1 cellular context compared by ENCODE assay signal in the genomic region with DNA sequence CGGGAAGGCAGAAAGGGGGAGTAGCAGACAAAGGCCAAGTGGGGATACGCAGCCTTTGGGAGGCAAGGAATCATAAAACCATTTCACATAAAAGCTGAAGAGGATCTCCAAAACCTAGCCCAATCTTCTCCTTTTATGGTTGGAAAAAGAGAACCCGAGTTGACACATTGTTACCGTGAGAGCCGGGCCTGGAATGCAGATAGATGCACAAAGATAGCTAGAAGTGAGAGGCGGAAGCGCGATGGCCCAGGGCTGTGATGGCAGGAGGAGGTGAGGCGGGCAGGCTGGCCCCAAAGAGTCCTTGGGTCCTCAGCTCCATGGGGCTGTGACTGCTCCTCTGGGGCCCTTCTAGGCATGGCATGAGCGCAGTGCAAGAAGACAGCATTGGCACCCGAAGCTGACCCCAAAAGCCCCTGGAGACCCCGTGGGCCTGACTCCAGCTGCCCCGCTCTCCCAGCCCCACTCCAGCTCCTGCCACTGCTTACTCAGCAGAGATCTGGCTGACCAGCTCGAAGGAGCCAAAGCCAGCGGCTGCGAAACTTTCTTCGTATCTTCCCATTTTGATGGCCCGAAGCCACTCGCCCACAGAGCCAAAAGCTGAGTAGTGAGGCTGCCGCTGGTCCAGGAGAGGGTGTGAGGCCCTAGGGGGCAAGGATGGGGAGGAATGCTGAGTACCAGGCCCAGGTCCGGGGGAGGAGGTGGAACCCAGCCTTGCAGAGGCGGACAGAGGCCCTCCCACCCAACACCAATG.
TF ChIP-seq lines count a peak whose summit lies in the region.

No MANE protein-coding gene starts in this region.

TF ChIP-seq in HepG2, 621 proteins besides CTCF, POLR2A, EP300 and RAD21:
- TF ChIP-seq ZNF788 (CRISPR knock-in tag; IDR thresholded peaks at IDR 0.05; ENCODE audit: borderline replicate concordance), result no peak
- TF ChIP-seq AGO2 (optimal IDR thresholded peaks at IDR 0.05; ENCODE audit: low read depth, low read length), result peak; percentile 60
- TF ChIP-seq, protein P1, sequence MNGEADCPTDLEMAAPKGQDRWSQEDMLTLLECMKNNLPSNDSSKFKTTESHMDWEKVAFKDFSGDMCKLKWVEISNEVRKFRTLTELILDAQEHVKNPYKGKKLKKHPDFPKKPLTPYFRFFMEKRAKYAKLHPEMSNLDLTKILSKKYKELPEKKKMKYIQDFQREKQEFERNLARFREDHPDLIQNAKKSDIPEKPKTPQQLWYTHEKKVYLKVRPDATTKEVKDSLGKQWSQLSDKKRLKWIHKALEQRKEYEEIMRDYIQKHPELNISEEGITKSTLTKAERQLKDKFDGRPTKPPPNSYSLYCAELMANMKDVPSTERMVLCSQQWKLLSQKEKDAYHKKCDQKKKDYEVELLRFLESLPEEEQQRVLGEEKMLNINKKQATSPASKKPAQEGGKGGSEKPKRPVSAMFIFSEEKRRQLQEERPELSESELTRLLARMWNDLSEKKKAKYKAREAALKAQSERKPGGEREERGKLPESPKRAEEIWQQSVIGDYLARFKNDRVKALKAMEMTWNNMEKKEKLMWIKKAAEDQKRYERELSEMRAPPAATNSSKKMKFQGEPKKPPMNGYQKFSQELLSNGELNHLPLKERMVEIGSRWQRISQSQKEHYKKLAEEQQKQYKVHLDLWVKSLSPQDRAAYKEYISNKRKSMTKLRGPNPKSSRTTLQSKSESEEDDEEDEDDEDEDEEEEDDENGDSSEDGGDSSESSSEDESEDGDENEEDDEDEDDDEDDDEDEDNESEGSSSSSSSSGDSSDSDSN (CRISPR knock-in tag; IDR thresholded peaks at IDR 0.05), result no peak
